In genomic region chr18:24263078-24263477, GRCh38 we compare ENCODE assay signal across 22 cellular contexts.
DNase-seq lines count a peak whose midpoint lies in the region; ATAC-seq and TF ChIP-seq lines count a peak whose summit lies in the region.
"Had no signal": no experiment of that assay in that cellular context is flagged by ENCODE, and none has a peak within 500 bp of the region (broad histone marks: within the 10 kb centered on the region; RNA-seq: fewer than 3 reads in every experiment).

No MANE protein-coding gene starts in this region.

- H3K9me3 Mint-ChIP-seq in CD14-positive monocyte (no peaks in the 10 kb centered on the region), HFFc6 (no peaks in the 10 kb centered on the region; the same call in 1 of the 2 replicates)
- H3K9me3 Mint-ChIP-seq: GM23338 had no signal

- H3K27ac Mint-ChIP-seq in CD14-positive monocyte (no peak overlapping the region), HFFc6 (no peak overlapping the region)
- H3K27ac Mint-ChIP-seq: B cell; CD4-positive, CD25-positive, alpha-beta regulatory T cell; GM23338 had no signal

- H3K36me3 Mint-ChIP-seq in CD14-positive monocyte (peaks cover 10 to 20% of the 10 kb centered on the region in 2 donors), HFFc6 (ENCODE audit: low read depth) (no peaks in the 10 kb centered on the region)
- H3K36me3 Mint-ChIP-seq: CD4-positive, CD25-positive, alpha-beta regulatory T cell had no signal

- H3K4me3 Mint-ChIP-seq in CD14-positive monocyte (no peak overlapping the region), HFFc6 (no peak overlapping the region)
- H3K4me3 Mint-ChIP-seq: B cell; CD4-positive, CD25-positive, alpha-beta regulatory T cell; GM23338 had no signal

- peaks cover 23% of the 10 kb centered on the region for H3K4me1 Mint-ChIP-seq in CD14-positive monocyte
- peaks cover 11% of the 10 kb centered on the region for H3K4me1 Mint-ChIP-seq in HFFc6 (ENCODE audit: low read depth)
- H3K4me1 Mint-ChIP-seq: B cell; CD4-positive, CD25-positive, alpha-beta regulatory T cell had no signal

- TF ChIP-seq CTCF in heart left ventricle (IDR thresholded peaks at IDR 0.05) = no peak
- no peak for TF ChIP-seq CTCF in left lung (IDR thresholded peaks at IDR 0.05)
- no peak for TF ChIP-seq CTCF in CD14-positive monocyte (IDR thresholded peaks at IDR 0.05)
- no peak for TF ChIP-seq CTCF in HFFc6 (IDR thresholded peaks at IDR 0.05)

- 75 to 89% (median 84%) methylated on average over 2 of the region's 2 CpGs for WGBS in heart left ventricle, 4 donors

- H3K27ac ChIP-seq in heart left ventricle (peak overlapping the region in 9 of 12 donors; percentile 2 to 66 (median 35)), left lung (no peak overlapping the region), skeletal muscle tissue (ENCODE audit: low read depth, low read length) (peak overlapping the region; percentile 39)

- H3K9me3 ChIP-seq in heart left ventricle (peaks cover 0 to 15% (median 0%) of the 10 kb centered on the region in 12 donors), left lung (no peaks in the 10 kb centered on the region), skeletal muscle tissue (ENCODE audit: control insufficient read depth in 3 of 3, low read length in 3 of 3) (no peaks in the 10 kb centered on the region)
- H3K9me3 ChIP-seq: Caco-2 had no signal

- ATAC-seq in heart left ventricle (no peak), Right ventricle myocardium superior (ENCODE audit: poor library complexity) (no peak), left lung (peak; percentile 56), GM19328 (IDR thresholded peaks at IDR 0.05; ENCODE audit: unreplicated experiment) (no peak)
- ATAC-seq: GM23338, HCT116, PC-3 had no signal

- DNase-seq in heart left ventricle (no peak), Right ventricle myocardium superior (no peak), left lung (no peak), CD14-positive monocyte (ENCODE audit: low spot score) (no peak), NCI-H146 (lab: John Stamatoyannopoulos, UW) (no peak), HFFc6 (no peak)
- DNase-seq: 8988T; Caco-2; CD4-positive, CD25-positive, alpha-beta regulatory T cell; GF-D8; MM.1S; NCI-H1092; NCI-H1694 treated with DMSO at 0.1 percent for 48 hours; NCI-H2107; NCI-H524; PC-3; RPMI8226 had no signal

- H3K4me3 ChIP-seq in heart left ventricle (no peak overlapping the region), left lung (no peak overlapping the region), skeletal muscle tissue (ENCODE audit: low read length in 3 of 3) (no peak overlapping the region)
- H3K4me3 ChIP-seq: GM23338 had no signal

- no peaks in the 10 kb centered on the region for H3K27me3 ChIP-seq in heart left ventricle
- H3K27me3 ChIP-seq in left lung = no peaks in the 10 kb centered on the region
- H3K27me3 ChIP-seq in skeletal muscle tissue (ENCODE audit: control insufficient read depth in 3 of 3, insufficient read depth in 3 of 3, low read length in 3 of 3) = no peaks in the 10 kb centered on the region

- no peaks in the 10 kb centered on the region for H3K36me3 ChIP-seq in heart left ventricle
- H3K36me3 ChIP-seq in left lung = no peaks in the 10 kb centered on the region
- H3K36me3 ChIP-seq in skeletal muscle tissue (ENCODE audit: control insufficient read depth in 3 of 3, insufficient read depth in 3 of 3, low read length in 3 of 3) = peaks cover 0 to 2% (median 0%) of the 10 kb centered on the region in 3 donors

- H3K4me1 ChIP-seq in heart left ventricle = peaks cover 0 to 46% (median 19%) of the 10 kb centered on the region in 12 donors
- H3K4me1 ChIP-seq in left lung = peaks cover 0 to 9% of the 10 kb centered on the region in 2 donors
- H3K4me1 ChIP-seq in skeletal muscle tissue (ENCODE audit: control insufficient read depth in 3 of 3, insufficient read depth in 3 of 3, low read length in 3 of 3) = peaks cover 11 to 17% (median 15%) of the 10 kb centered on the region in 3 donors
- H3K4me1 ChIP-seq: Caco-2 had no signal

- no peaks in the 10 kb centered on the region for H3K27me3 Mint-ChIP-seq in CD14-positive monocyte (ENCODE audit: low read depth in 3 of 3)
- no peaks in the 10 kb centered on the region for H3K27me3 Mint-ChIP-seq in HFFc6 (ENCODE audit: insufficient read depth)

- no peak overlapping the region for H3K9ac ChIP-seq in skeletal muscle tissue (ENCODE audit: low read depth in 1 of 3, low read length in 3 of 3)

- intact Hi-C loops in heart left ventricle (cut with DNase I) = loop anchor here in 1 of 10 donors (10.0 kb wide), 1 partner anchor 48 kb away; no protein-coding TSS in a partner anchor
- intact Hi-C loops in Right ventricle myocardium superior (cut with DNase I) = no loop called here
- intact Hi-C loops in left lung (cut with DNase I) = no loop called here
- intact Hi-C loops in CD14-positive monocyte (cut with micrococcal nuclease) = loop anchor here in 1 of 2 donors (5.0 kb wide), 1 partner anchor 41 kb away; no protein-coding TSS in a partner anchor

- no peak for TF ChIP-seq POLR2A in heart left ventricle (IDR thresholded peaks at IDR 0.05)

Comparison
In these comparisons a context has a peak if more than half of its experiments do, and no peak if none do; other contexts are left out.
1. H3K27ac ChIP-seq: peak in heart left ventricle (9 of 12) and skeletal muscle tissue (single experiment); none in left lung (0 of 2).